ENCODE assay signal across 15 cellular contexts in the genomic region with DNA sequence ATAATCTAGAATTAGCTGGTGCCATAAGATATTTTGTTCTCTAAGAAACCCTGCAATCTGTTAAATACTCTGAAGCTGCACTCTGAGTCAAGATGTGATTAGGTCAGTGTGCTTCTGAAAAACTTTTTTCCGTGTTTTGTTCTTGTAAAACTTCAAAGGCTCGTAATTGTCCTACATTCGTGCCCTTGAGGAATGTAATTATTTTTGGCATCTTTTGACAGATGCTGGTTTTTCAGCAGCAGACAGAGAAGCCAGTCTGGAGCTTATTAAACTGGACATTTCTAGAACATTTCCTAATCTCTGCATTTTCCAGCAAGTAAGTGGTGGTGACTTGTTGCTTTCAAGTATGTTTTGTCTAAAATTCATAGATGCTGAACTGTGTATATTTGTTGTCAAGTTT.
"Had no signal": no experiment of that assay in that cellular context is flagged by ENCODE, and none has a peak within 500 bp of the region (broad histone marks: within the 10 kb centered on the region; RNA-seq: fewer than 3 reads in every experiment).

No MANE protein-coding gene starts in this region.

- H3K4me3 Mint-ChIP-seq: activated CD4-positive, alpha-beta memory T cell treated with anti-CD3 and anti-CD28 coated beads, Interleukin-2, amount 10 ng/mL, durations not matched to agents 7 days and 5 days; activated naive CD4-positive, alpha-beta T cell treated with anti-CD3 and anti-CD28 coated beads for 36 hours; T-helper 2 cell treated with Interferon-gamma antibody and Interleukin-4, amounts not matched to agents 5 μg/mL and 100 μg/mL, for 36 hours had no signal

- DNase-seq: activated CD4-positive, alpha-beta memory T cell treated with anti-CD3 and anti-CD28 coated beads, Interleukin-2, amount 10 ng/mL, durations not matched to agents 7 days and 5 days; activated naive CD4-positive, alpha-beta T cell treated with anti-CD3 and anti-CD28 coated beads for 36 hours; anterior cingulate cortex; effector CD4-positive, alpha-beta T cell; hippocampal formation; left ventricle myocardium superior; psoas muscle; stimulated activated CD4-positive, alpha-beta T cell treated with anti-CD3 and anti-CD28 coated beads, Interleukin-12 subunit alpha, Interleukin-12 subunit beta, amount 100 ng/mL, for 4 hours; stomach; SW 1271 had no signal

- H3K27ac ChIP-seq: breast epithelium, psoas muscle, stomach, thoracic aorta had no signal

- H3K27ac Mint-ChIP-seq: activated naive CD4-positive, alpha-beta T cell treated with anti-CD3 and anti-CD28 coated beads for 36 hours; T-helper 2 cell treated with Interferon-gamma antibody and Interleukin-4, amounts not matched to agents 5 μg/mL and 100 μg/mL, for 36 hours had no signal

- H3K9me3 Mint-ChIP-seq: activated CD4-positive, alpha-beta memory T cell treated with anti-CD3 and anti-CD28 coated beads, Interleukin-2, amount 10 ng/mL, durations not matched to agents 7 days and 5 days; activated naive CD4-positive, alpha-beta T cell treated with anti-CD3 and anti-CD28 coated beads for 36 hours; T-helper 2 cell treated with Interferon-gamma antibody and Interleukin-4, amounts not matched to agents 5 μg/mL and 100 μg/mL, for 36 hours had no signal

- H3K36me3 ChIP-seq: breast epithelium had no signal

- ATAC-seq: activated CD4-positive, CD25-positive, alpha-beta regulatory T cell treated with anti-CD3 and anti-CD28 coated beads, Interleukin-2, amount 50 U/mL, for 24 hours; left ventricle myocardium superior; psoas muscle; sciatic nerve had no signal

- H3K27me3 ChIP-seq: breast epithelium, stomach had no signal

- H3K27me3 Mint-ChIP-seq: activated CD4-positive, alpha-beta memory T cell treated with anti-CD3 and anti-CD28 coated beads, Interleukin-2, amount 10 ng/mL, durations not matched to agents 7 days and 5 days had no signal

- H3K4me3 ChIP-seq: breast epithelium, psoas muscle, stomach, thoracic aorta had no signal

- H3K9me3 ChIP-seq: breast epithelium, psoas muscle, stomach, thoracic aorta had no signal

- H3K4me1 ChIP-seq: stomach had no signal
